Comparison of ENCODE assay signal across 1 cellular context in genomic region chr13:23796546-23796945, GRCh38.
TF ChIP-seq lines count a peak whose summit lies in the region.

No MANE protein-coding gene starts in this region.

TF ChIP-seq in HepG2, 621 proteins besides CTCF, POLR2A, EP300 and RAD21 (continued from another document):
- TF ChIP-seq GLMP (CRISPR knock-in tag; IDR thresholded peaks at IDR 0.05; ENCODE audit: borderline replicate concordance), result no peak
- no peak for TF ChIP-seq GATAD1 (CRISPR knock-in tag; IDR thresholded peaks at IDR 0.05)
- 0 out of 2 replicates have a peak, but pooled peaks have one; percentile 19 for TF ChIP-seq HOMEZ (CRISPR knock-in tag; IDR thresholded peaks at IDR 0.05; ENCODE audit: low read depth)
- peak; percentile 85 for TF ChIP-seq PITX1 (CRISPR knock-in tag; IDR thresholded peaks at IDR 0.05)
- TF ChIP-seq ARID5B (CRISPR knock-in tag; IDR thresholded peaks at IDR 0.05), result peak; percentile 55; the same call in 1 of the 2 replicates
- no peak for TF ChIP-seq ZNF234 (CRISPR knock-in tag; conservative IDR thresholded peaks at IDR 0.05)
- no peak for TF ChIP-seq POGZ (CRISPR knock-in tag; IDR thresholded peaks at IDR 0.05)
- TF ChIP-seq KAT8 (CRISPR knock-in tag; IDR thresholded peaks at IDR 0.05), result no peak
- no peak for TF ChIP-seq FOXP1 (IDR thresholded peaks at IDR 0.05)
- peak; percentile 20; the same call in 1 of the 2 replicates for TF ChIP-seq FOXP1 (CRISPR knock-in tag; IDR thresholded peaks at IDR 0.05)
- no peak for TF ChIP-seq ZNF691 (CRISPR knock-in tag; IDR thresholded peaks at IDR 0.05; ENCODE audit: borderline replicate concordance, low read depth)
- TF ChIP-seq HOXA3 (CRISPR knock-in tag; IDR thresholded peaks at IDR 0.05), result no peak
- TF ChIP-seq PCBP2 (optimal IDR thresholded peaks at IDR 0.05; ENCODE audit: low read depth, low read length, poor library complexity, severe bottlenecking), result no peak
- no peak for TF ChIP-seq ZNF280B (CRISPR knock-in tag; IDR thresholded peaks at IDR 0.05; ENCODE audit: borderline replicate concordance)
- TF ChIP-seq CCDC6 (CRISPR knock-in tag; IDR thresholded peaks at IDR 0.05), result no peak
- TF ChIP-seq CREB3 (CRISPR knock-in tag; IDR thresholded peaks at IDR 0.05), result no peak
- TF ChIP-seq ZBTB43 (CRISPR knock-in tag; conservative IDR thresholded peaks at IDR 0.05), result no peak
- TF ChIP-seq FOXC1 (CRISPR knock-in tag; IDR thresholded peaks at IDR 0.05; ENCODE audit: borderline replicate concordance), result no peak
- 0 out of 2 replicates have a peak, but pooled peaks have one; percentile 33 for TF ChIP-seq ONECUT2 (CRISPR knock-in tag; IDR thresholded peaks at IDR 0.05)
- no peak for TF ChIP-seq SMC3 (IDR thresholded peaks at IDR 0.05; ENCODE audit: low read length)
- 0 out of 2 replicates have a peak, but pooled peaks have one; percentile 23 for TF ChIP-seq RXRB (CRISPR knock-in tag; IDR thresholded peaks at IDR 0.05; ENCODE audit: borderline replicate concordance)
